Comparison of ENCODE assay signal across 9 cellular contexts in genomic region chr1:201719812-201720521, GRCh38.
DNase-seq lines count a peak whose midpoint lies in the region; ATAC-seq and TF ChIP-seq lines count a peak whose summit lies in the region.
"Had no signal": no experiment of that assay in that cellular context is flagged by ENCODE, and none has a peak within 500 bp of the region (broad histone marks: within the 10 kb centered on the region; RNA-seq: fewer than 3 reads in every experiment).

No MANE protein-coding gene starts in this region.

- no peaks in the 10 kb centered on the region for H3K36me3 Mint-ChIP-seq in stimulated activated naive B cell treated with anti-CD40 and anti-IgM and Interleukin-4, amounts not matched to agents 10 μg/mL and 1 μg/mL and 100 μg/mL, for 72 hours

- H3K27me3 ChIP-seq in heart left ventricle (no peaks in the 10 kb centered on the region), rectal smooth muscle tissue (ENCODE audit: control insufficient read depth, insufficient read depth, low read length) (no peaks in the 10 kb centered on the region)

- no peaks in the 10 kb centered on the region for H3K9me3 Mint-ChIP-seq in stimulated activated naive B cell treated with anti-CD40 and anti-IgM and Interleukin-4, amounts not matched to agents 10 μg/mL and 1 μg/mL and 100 μg/mL, for 72 hours

- TF ChIP-seq POLR2A in heart left ventricle (IDR thresholded peaks at IDR 0.05) = peak in 1 of 2 donors; percentile 42

- no peaks in the 10 kb centered on the region for H3K9me3 ChIP-seq in heart left ventricle

- no peak for TF ChIP-seq CTCF in heart left ventricle (IDR thresholded peaks at IDR 0.05)

- H3K27ac ChIP-seq in heart left ventricle (peak overlapping the region; percentile 54 to 98 (median 82)), rectal smooth muscle tissue (ENCODE audit: low read depth, low read length) (peak overlapping the region; percentile 91)

- 35 to 46% (median 40%) methylated on average over 6 to 9 of the region's 9 CpGs for WGBS in heart left ventricle, 4 donors

- peak; percentile 87 for DNase-seq in EH (ENCODE audit: low read depth)
- peak; percentile 97 for DNase-seq in amniotic epithelial cell (ENCODE audit: low read depth)
- peak; percentile 74 to 88 (median 86) for DNase-seq in heart left ventricle
- DNase-seq in UCSD-AML1 (lab: John Stamatoyannopoulos, UW; ENCODE audit: unreplicated experiment) = no peak
- no peak for DNase-seq in NCI-H774 (lab: John Stamatoyannopoulos, UW)
- DNase-seq in activated CD4-positive, alpha-beta T cell treated with anti-CD3 and anti-CD28 coated beads for 4 hours = no peak
- no peak for DNase-seq in stimulated activated naive B cell treated with anti-CD40 and anti-IgM and Interleukin-4, amounts not matched to agents 10 μg/mL and 1 μg/mL and 100 μg/mL, for 72 hours
- DNase-seq: NCI-H1092 treated with DMSO at 0.1 percent for 48 hours had no signal

- H3K27ac Mint-ChIP-seq in stimulated activated naive B cell treated with anti-CD40 and anti-IgM and Interleukin-4, amounts not matched to agents 10 μg/mL and 1 μg/mL and 100 μg/mL, for 72 hours = no peak overlapping the region

- H3K36me3 ChIP-seq in heart left ventricle (peaks cover 0 to 34% (median 8%) of the 10 kb centered on the region in 9 donors), rectal smooth muscle tissue (ENCODE audit: control insufficient read depth, insufficient read depth, low read length) (peaks cover 7% of the 10 kb centered on the region)

- H3K4me3 Mint-ChIP-seq in stimulated activated naive B cell treated with anti-CD40 and anti-IgM and Interleukin-4, amounts not matched to agents 10 μg/mL and 1 μg/mL and 100 μg/mL, for 72 hours = no peak overlapping the region

- peaks cover 29 to 50% of the 10 kb centered on the region in 2 donors for H3K4me1 Mint-ChIP-seq in stimulated activated naive B cell treated with anti-CD40 and anti-IgM and Interleukin-4, amounts not matched to agents 10 μg/mL and 1 μg/mL and 100 μg/mL, for 72 hours

- peak; percentile 26 to 75 (median 60) for ATAC-seq in heart left ventricle
- no peak for ATAC-seq in stimulated activated naive B cell treated with anti-CD40 and anti-IgM and Interleukin-4, amounts not matched to agents 10 μg/mL and 1 μg/mL and 100 μg/mL, for 72 hours (replicated peaks)

- peaks cover 2 to 12% of the 10 kb centered on the region in 2 donors for H3K27me3 Mint-ChIP-seq in stimulated activated naive B cell treated with anti-CD40 and anti-IgM and Interleukin-4, amounts not matched to agents 10 μg/mL and 1 μg/mL and 100 μg/mL, for 72 hours

- H3K4me3 ChIP-seq in heart left ventricle = no peak overlapping the region
- no peak overlapping the region for H3K4me3 ChIP-seq in rectal smooth muscle tissue (ENCODE audit: low read length)

- intact Hi-C loops in heart left ventricle (cut with DNase I) = loop anchor here in 1 of 10 donors (2.0 kb wide), 1 partner anchor 17 kb away; no protein-coding TSS in a partner anchor

- H3K9ac ChIP-seq in rectal smooth muscle tissue (ENCODE audit: low read length) = no peak overlapping the region

- peaks cover 15 to 100% (median 86%) of the 10 kb centered on the region in 12 donors for H3K4me1 ChIP-seq in heart left ventricle
- H3K4me1 ChIP-seq in rectal smooth muscle tissue (ENCODE audit: control insufficient read depth, insufficient read depth, low read length) = peaks cover 55% of the 10 kb centered on the region

Comparison
In these comparisons a context has a peak if more than half of its experiments do, and no peak if none do; other contexts are left out.
1. DNase-seq: peak in EH (single experiment), amniotic epithelial cell (single experiment) and heart left ventricle (5 of 5); none in UCSD-AML1 (single experiment), NCI-H774 (single experiment), activated CD4-positive, alpha-beta T cell treated with anti-CD3 and anti-CD28 coated beads for 4 hours (0 of 2) and stimulated activated naive B cell treated with anti-CD40 and anti-IgM and Interleukin-4, amounts not matched to agents 10 μg/mL and 1 μg/mL and 100 μg/mL, for 72 hours (single experiment).
2. ATAC-seq: peak in heart left ventricle (4 of 4); none in stimulated activated naive B cell treated with anti-CD40 and anti-IgM and Interleukin-4, amounts not matched to agents 10 μg/mL and 1 μg/mL and 100 μg/mL, for 72 hours (0 of 2).